6 cellular contexts compared by ENCODE assay signal in the genomic region with DNA sequence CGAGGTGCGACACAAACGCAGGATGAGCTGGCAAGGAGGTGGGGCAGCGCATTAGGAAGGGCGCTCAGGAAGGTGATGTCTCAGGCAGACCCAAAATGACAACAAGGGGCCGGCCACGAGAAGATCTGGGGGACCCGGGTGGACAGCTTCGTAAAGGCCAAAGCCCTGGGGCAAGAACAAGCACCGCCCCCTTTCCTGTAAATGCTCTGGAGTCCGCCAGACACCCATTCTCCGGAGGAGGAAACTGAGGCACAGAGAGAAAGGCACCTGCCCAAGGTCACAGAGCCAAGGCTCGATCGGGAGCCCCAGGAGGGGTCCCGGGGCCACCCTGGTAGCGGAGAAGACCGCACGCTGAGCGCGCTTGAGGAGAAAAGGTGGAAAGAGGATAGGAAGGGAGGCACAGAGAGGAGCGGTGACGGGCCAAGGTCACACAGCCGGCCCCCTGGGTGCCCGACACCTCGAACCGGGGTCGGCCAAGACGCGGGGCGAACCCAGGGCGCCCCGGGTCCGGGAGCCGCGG. TPM values are rescaled to one million over a fixed set of nuclear protein-coding genes. Genes with fewer than 3 reads are reported as not detected.
DNase-seq lines count a peak whose midpoint lies in the region; ATAC-seq, FAIRE-seq and TF ChIP-seq lines count a peak whose summit lies in the region.

No MANE protein-coding gene starts in this region.

- peak; percentile 64 for FAIRE-seq in GM19239 (lab: Jason Lieb, UNC)

- peak overlapping the region; percentile 100 for H3K27ac Mint-ChIP-seq in activated CD8-positive, alpha-beta memory T cell treated with anti-CD3 and anti-CD28 coated beads, Interleukin-2, amount 10 ng/mL, durations not matched to agents 7 days and 5 days

- H3K27me3 Mint-ChIP-seq in activated CD8-positive, alpha-beta memory T cell treated with anti-CD3 and anti-CD28 coated beads, Interleukin-2, amount 10 ng/mL, durations not matched to agents 7 days and 5 days: peaks cover 5% of the 10 kb centered on the region

- H3K9me3 ChIP-seq in iPS-20b (ENCODE audit: insufficient read depth, low read depth, low read length) (no peaks in the 10 kb centered on the region), tibial artery (no peaks in the 10 kb centered on the region)

- H3K4me3 Mint-ChIP-seq in activated CD8-positive, alpha-beta memory T cell treated with anti-CD3 and anti-CD28 coated beads, Interleukin-2, amount 10 ng/mL, durations not matched to agents 7 days and 5 days: peak overlapping the region; percentile 99

- H3K27ac ChIP-seq in iPS-20b (ENCODE audit: low read length) (no peak overlapping the region), tibial artery (peak overlapping the region; percentile 94 to 98)

- H3K9me3 Mint-ChIP-seq in activated CD8-positive, alpha-beta memory T cell treated with anti-CD3 and anti-CD28 coated beads, Interleukin-2, amount 10 ng/mL, durations not matched to agents 7 days and 5 days (ENCODE audit: low read depth): no peaks in the 10 kb centered on the region

- intact Hi-C loops in tibial artery (cut with DNase I; ENCODE audit: low total_unique reads): loop anchor here (10.0 kb wide), 1 partner anchor 73 kb away; the partner anchor contains the start of gene RPL36

- H3K36me3 ChIP-seq in iPS-20b (ENCODE audit: insufficient read depth, low read depth, low read length) (peaks cover 65% of the 10 kb centered on the region), tibial artery (peaks cover 23 to 62% (median 44%) of the 10 kb centered on the region in 3 donors)

- H3K4me3 ChIP-seq in iPS-20b (ENCODE audit: low read length) (peak overlapping the region; percentile 98), tibial artery (peak overlapping the region; percentile 80 to 92)

- H3K9ac ChIP-seq in iPS-20b (ENCODE audit: low read depth, low read length): peak overlapping the region; percentile 99

- H3K4me1 ChIP-seq in iPS-20b (ENCODE audit: insufficient read depth, low read length) (peaks cover 13% of the 10 kb centered on the region), tibial artery (peaks cover 0 to 62% (median 53%) of the 10 kb centered on the region in 4 donors)

- H3K4me1 Mint-ChIP-seq in activated CD8-positive, alpha-beta memory T cell treated with anti-CD3 and anti-CD28 coated beads, Interleukin-2, amount 10 ng/mL, durations not matched to agents 7 days and 5 days: peaks cover 61% of the 10 kb centered on the region

- no peak for TF ChIP-seq CTCF in tibial artery (IDR thresholded peaks at IDR 0.05)

- DNase-seq in GM19239 (ENCODE audit: insufficient read length, low spot score): no peak
- peak; percentile 59 for DNase-seq in activated CD8-positive, alpha-beta memory T cell treated with anti-CD3 and anti-CD28 coated beads, Interleukin-2, amount 10 ng/mL, durations not matched to agents 7 days and 5 days
- DNase-seq in tibial artery: peak; percentile 27 to 69
- DNase-seq in NCI-H1048 (lab: John Stamatoyannopoulos, UW): no peak
- DNase-seq in cerebellar cortex (ENCODE audit: low spot score): no peak

- ATAC-seq in activated CD8-positive, alpha-beta memory T cell treated with anti-CD3 and anti-CD28 coated beads, Interleukin-2, amount 10 ng/mL, durations not matched to agents 7 days and 5 days: no peak

- peaks cover 60% of the 10 kb centered on the region for H3K36me3 Mint-ChIP-seq in activated CD8-positive, alpha-beta memory T cell treated with anti-CD3 and anti-CD28 coated beads, Interleukin-2, amount 10 ng/mL, durations not matched to agents 7 days and 5 days

- H3K27me3 ChIP-seq in iPS-20b (ENCODE audit: insufficient read depth, low read length): no peaks in the 10 kb centered on the region
- no peaks in the 10 kb centered on the region for H3K27me3 ChIP-seq in tibial artery

- CTCF ChIA-PET in activated CD8-positive, alpha-beta memory T cell treated with anti-CD3 and anti-CD28 coated beads, Interleukin-2, amount 10 ng/mL, durations not matched to agents 7 days and 5 days (lab: Charles Lee): interaction anchor here (0.8 to 4.4 kb wide), 6 partner anchors 13 to 182 kb away, joined by 3 to 21 read pairs (median 8); partner anchors contain the start of genes CATSPERD, LONP1 and RPL36

RNA-seq across cellular contexts. Expression of gene SAFB2, which starts 0.6 kb away (rescaled TPM):
- total RNA-seq in activated CD8-positive, alpha-beta memory T cell treated with anti-CD3 and anti-CD28 coated beads, Interleukin-2, amount 10 ng/mL, durations not matched to agents 7 days and 5 days: 100 to 1,000 TPM; 110 to 125 TPM

RNA-seq across cellular contexts. Expression of gene SAFB, which starts 0.9 kb away (rescaled TPM):
- 100 to 1,000 TPM; 134 to 152 TPM for total RNA-seq in activated CD8-positive, alpha-beta memory T cell treated with anti-CD3 and anti-CD28 coated beads, Interleukin-2, amount 10 ng/mL, durations not matched to agents 7 days and 5 days

RNA-seq across cellular contexts. Expression of gene TINCR, which starts 54.3 kb away (rescaled TPM):
- total RNA-seq in activated CD8-positive, alpha-beta memory T cell treated with anti-CD3 and anti-CD28 coated beads, Interleukin-2, amount 10 ng/mL, durations not matched to agents 7 days and 5 days: under 1 TPM; 0.28 to 0.79 TPM

RNA-seq across cellular contexts. Expression of gene MICOS13, which starts 58.3 kb away (rescaled TPM):
- 10 to 100 TPM; 49.1 to 49.7 TPM for total RNA-seq in activated CD8-positive, alpha-beta memory T cell treated with anti-CD3 and anti-CD28 coated beads, Interleukin-2, amount 10 ng/mL, durations not matched to agents 7 days and 5 days

RNA-seq across cellular contexts. Expression of gene HSD11B1L, which starts 58.8 kb away (rescaled TPM):
- 1 to 10 TPM; 1.0 to 2.4 TPM for total RNA-seq in activated CD8-positive, alpha-beta memory T cell treated with anti-CD3 and anti-CD28 coated beads, Interleukin-2, amount 10 ng/mL, durations not matched to agents 7 days and 5 days

Comparison
In these comparisons a context has a peak if more than half of its experiments do, and no peak if none do; other contexts are left out.
1. DNase-seq: peak in activated CD8-positive, alpha-beta memory T cell treated with anti-CD3 and anti-CD28 coated beads, Interleukin-2, amount 10 ng/mL, durations not matched to agents 7 days and 5 days (single experiment) and tibial artery (2 of 2); none in GM19239 (single experiment), NCI-H1048 (single experiment) and cerebellar cortex (single experiment).